In the genomic region with DNA sequence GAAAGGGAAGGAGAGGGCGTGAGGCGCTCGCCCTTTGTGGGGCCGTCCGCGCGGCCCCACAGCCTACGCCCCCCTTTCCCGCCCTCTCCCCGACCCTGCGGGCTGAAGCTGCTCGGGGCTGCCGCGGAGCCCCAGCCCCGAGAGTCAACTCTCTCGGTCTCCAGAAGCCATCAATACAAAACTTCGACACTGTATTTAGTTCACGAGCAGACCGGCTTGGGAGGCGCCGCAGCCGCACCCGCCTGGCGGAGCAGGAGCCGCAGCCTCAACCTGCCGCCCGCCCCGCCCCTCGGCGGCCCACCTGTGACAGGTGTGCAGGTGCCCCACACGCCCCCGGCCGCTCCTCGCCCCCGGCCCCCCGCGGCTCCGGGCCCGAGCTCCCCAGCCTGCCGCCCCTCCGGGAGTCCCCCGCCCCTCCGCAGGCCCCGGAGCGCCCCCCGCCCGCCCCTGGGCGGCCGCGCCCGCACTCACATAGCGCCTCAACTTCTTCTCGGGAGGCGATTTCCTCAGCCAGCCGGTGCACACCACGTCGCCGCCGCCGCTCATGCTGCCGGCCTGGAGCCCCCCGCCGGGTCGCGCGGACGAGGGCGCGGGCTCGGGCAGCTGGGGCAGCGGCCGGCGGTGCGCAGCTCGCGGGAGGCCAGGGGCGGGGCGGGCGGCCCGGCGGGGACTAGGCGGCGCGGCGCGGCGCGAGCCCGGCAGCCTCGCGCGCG, we compare ENCODE assay signal across 8 cellular contexts. TPM values are rescaled to one million over a fixed set of nuclear protein-coding genes. Genes with fewer than 3 reads are reported as not detected.
DNase-seq lines count a peak whose midpoint lies in the region; ATAC-seq and TF ChIP-seq lines count a peak whose summit lies in the region.

A gene with protein sequence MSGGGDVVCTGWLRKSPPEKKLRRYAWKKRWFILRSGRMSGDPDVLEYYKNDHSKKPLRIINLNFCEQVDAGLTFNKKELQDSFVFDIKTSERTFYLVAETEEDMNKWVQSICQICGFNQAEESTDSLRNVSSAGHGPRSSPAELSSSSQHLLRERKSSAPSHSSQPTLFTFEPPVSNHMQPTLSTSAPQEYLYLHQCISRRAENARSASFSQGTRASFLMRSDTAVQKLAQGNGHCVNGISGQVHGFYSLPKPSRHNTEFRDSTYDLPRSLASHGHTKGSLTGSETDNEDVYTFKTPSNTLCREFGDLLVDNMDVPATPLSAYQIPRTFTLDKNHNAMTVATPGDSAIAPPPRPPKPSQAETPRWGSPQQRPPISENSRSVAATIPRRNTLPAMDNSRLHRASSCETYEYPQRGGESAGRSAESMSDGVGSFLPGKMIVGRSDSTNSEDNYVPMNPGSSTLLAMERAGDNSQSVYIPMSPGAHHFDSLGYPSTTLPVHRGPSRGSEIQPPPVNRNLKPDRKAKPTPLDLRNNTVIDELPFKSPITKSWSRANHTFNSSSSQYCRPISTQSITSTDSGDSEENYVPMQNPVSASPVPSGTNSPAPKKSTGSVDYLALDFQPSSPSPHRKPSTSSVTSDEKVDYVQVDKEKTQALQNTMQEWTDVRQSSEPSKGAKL (minus strand): TSS at position 646 of the 713 bp plus-strand sequence. CDS start 100 bp downstream, at position 546.

- no peaks in the 10 kb centered on the region for H3K9me3 Mint-ChIP-seq in activated naive CD8-positive, alpha-beta T cell (ENCODE audit: low read depth)

- no peaks in the 10 kb centered on the region for H3K9me2 ChIP-seq in Loucy (replicated peaks; ENCODE audit: low read depth, low read length)

- H2AFZ ChIP-seq in Loucy (ENCODE audit: low read length), result peak within 1 kb of the TSS; percentile 83

- ATAC-seq in GM21526 (IDR thresholded peaks at IDR 0.05; ENCODE audit: low FRiP score, unreplicated experiment) (peak; percentile 7), heart right ventricle (peak in 1 of 8 donors; percentile 8), psoas muscle (peak in 1 of 4 donors; percentile 8), GM18873 (IDR thresholded peaks at IDR 0.05; ENCODE audit: low FRiP score, unreplicated experiment) (no peak)

- H3K9me3 ChIP-seq in Loucy (ENCODE audit: insufficient read depth, low read depth, low read length), result no peaks in the 10 kb centered on the region
- H3K9me3 ChIP-seq in heart right ventricle, result no peaks in the 10 kb centered on the region
- H3K9me3 ChIP-seq in psoas muscle, result no peaks in the 10 kb centered on the region

- H3K4me1 Mint-ChIP-seq in activated naive CD8-positive, alpha-beta T cell (ENCODE audit: low read depth), result peaks cover 29% of the 10 kb centered on the region

- intact Hi-C loops in heart right ventricle (cut with DNase I), result loop anchor here in 9 of 10 donors (1.0 to 10.0 kb wide), 13 partner anchors 50 to 270 kb away; no protein-coding TSS in a partner anchor
- intact Hi-C loops in psoas muscle (cut with DNase I), result loop anchor here (5.0 to 10.0 kb wide), 3 partner anchors 63 to 190 kb away; no protein-coding TSS in a partner anchor

- H3K4me3 ChIP-seq in Loucy (ENCODE audit: low read length, poor library complexity, severe bottlenecking), result peak within 1 kb of the TSS; percentile 76
- H3K4me3 ChIP-seq in heart right ventricle, result peak within 1 kb of the TSS; percentile 76 to 96 (median 87)
- H3K4me3 ChIP-seq in psoas muscle, result peak within 1 kb of the TSS; percentile 81

- peak within 1 kb of the TSS; percentile 74 for H3K27ac Mint-ChIP-seq in activated naive CD8-positive, alpha-beta T cell

- H3K27ac ChIP-seq in C4-2B, result peak within 1 kb of the TSS; percentile 13; the same call in 1 of the 2 replicates
- H3K27ac ChIP-seq in heart right ventricle, result peak within 1 kb of the TSS; percentile 92 to 99 (median 97)
- peak within 1 kb of the TSS; percentile 86 for H3K27ac ChIP-seq in psoas muscle

- no peaks in the 10 kb centered on the region for H3K36me3 Mint-ChIP-seq in activated naive CD8-positive, alpha-beta T cell

- TF ChIP-seq CTCF in C4-2B (conservative IDR thresholded peaks at IDR 0.05), result peak; percentile 43
- no peak for TF ChIP-seq CTCF in Loucy (conservative IDR thresholded peaks at IDR 0.05; ENCODE audit: low read length)
- TF ChIP-seq CTCF in heart right ventricle (IDR thresholded peaks at IDR 0.05), result peak in 1 of 9 donors; percentile 4
- TF ChIP-seq CTCF in psoas muscle (IDR thresholded peaks at IDR 0.05), result no peak

- no peaks in the 10 kb centered on the region for H3K27me3 ChIP-seq in Loucy (ENCODE audit: insufficient read depth, low read length, poor library complexity, severe bottlenecking)
- H3K27me3 ChIP-seq in heart right ventricle, result no peaks in the 10 kb centered on the region
- no peaks in the 10 kb centered on the region for H3K27me3 ChIP-seq in psoas muscle (ENCODE audit: insufficient read depth in 3 of 3, low read length in 2 of 3)

- peak within 1 kb of the TSS; percentile 81 for H3K4me2 ChIP-seq in Loucy (ENCODE audit: low read depth, low read length, poor library complexity, severe bottlenecking)

- peak within 1 kb of the TSS; percentile 89 for H3K4me3 Mint-ChIP-seq in activated naive CD8-positive, alpha-beta T cell

- H4K20me1 ChIP-seq in Loucy (ENCODE audit: insufficient read depth, low read length, poor library complexity, severe bottlenecking), result no peaks in the 10 kb centered on the region

- H3K9ac ChIP-seq in Loucy (ENCODE audit: low read depth, low read length, poor library complexity, severe bottlenecking), result peak within 1 kb of the TSS; percentile 62

- WGBS in heart right ventricle, 2 donors, result 1% methylated on average over 59 to 92 of the region's 93 CpGs
- WGBS in psoas muscle, 3 donors, result 0 to 1% (median 0%) methylated on average over 6 to 93 of the region's 93 CpGs

- peaks cover 16% of the 10 kb centered on the region for H3K27me3 Mint-ChIP-seq in activated naive CD8-positive, alpha-beta T cell

- H3K4me1 ChIP-seq in Loucy (ENCODE audit: insufficient read depth, low read length, poor library complexity, severe bottlenecking), result peaks cover 17% of the 10 kb centered on the region
- peaks cover 3 to 70% (median 41%) of the 10 kb centered on the region in 9 donors for H3K4me1 ChIP-seq in heart right ventricle
- peaks cover 18% of the 10 kb centered on the region for H3K4me1 ChIP-seq in psoas muscle

- no peak for DNase-seq in heart right ventricle
- no peak for DNase-seq in psoas muscle
- no peak for DNase-seq in AG08395 (ENCODE audit: low spot score)

- H3K79me2 ChIP-seq in Loucy (ENCODE audit: insufficient read depth, low read length), result no peaks in the 10 kb centered on the region

- H3K36me3 ChIP-seq in Loucy (ENCODE audit: insufficient read depth, low read length), result no peaks in the 10 kb centered on the region
- no peaks in the 10 kb centered on the region for H3K36me3 ChIP-seq in heart right ventricle
- no peaks in the 10 kb centered on the region for H3K36me3 ChIP-seq in psoas muscle (ENCODE audit: insufficient read depth in 1 of 2, low read depth in 1 of 2)

- peaks cover 6% of the 10 kb centered on the region; the same call in 1 of the 2 replicates for H3F3A ChIP-seq in Loucy (ENCODE audit: low read depth)

RNA-seq across cellular contexts. Expression of the gene that starts here (rescaled TPM):
- total RNA-seq in heart right ventricle (10 to 100 TPM; 18.2 to 44.6 (median 29.8) TPM), psoas muscle (1 to 10 TPM; 4.7 to 6.3 (median 6.0) TPM)
- polyA plus RNA-seq in heart right ventricle (1 to 10 TPM; 5.0 to 7.0 TPM), psoas muscle (1 to 10 TPM; 2.7 to 3.7 (median 2.9) TPM)

Comparison
In these comparisons a context has a peak if more than half of its experiments do, and no peak if none do; other contexts are left out.
1. H3K27ac ChIP-seq: peak in every context shown above with its lines; median percentile 97 in heart right ventricle; 86 in psoas muscle; 13 in C4-2B.